34 cellular contexts compared by ENCODE assay signal in the genomic region with DNA sequence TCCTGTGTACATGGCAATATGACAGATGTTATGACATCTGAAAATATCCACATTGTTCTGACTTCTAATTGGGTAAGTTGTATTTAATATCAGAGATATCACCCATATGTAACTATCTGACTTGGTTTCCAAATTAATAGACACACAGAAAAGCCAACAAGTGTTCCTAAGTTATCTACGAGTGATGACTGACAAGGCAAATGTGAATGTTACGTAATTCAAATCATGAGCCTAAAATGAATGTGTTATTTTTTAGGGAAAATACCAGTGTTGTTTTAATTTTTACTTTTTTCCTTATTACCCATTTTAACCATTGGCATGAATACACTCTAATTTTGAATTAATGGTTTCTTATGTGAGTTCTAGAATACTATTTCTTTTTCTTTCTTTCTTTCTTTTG.
"Had no signal": no experiment of that assay in that cellular context is flagged by ENCODE, and none has a peak within 500 bp of the region (broad histone marks: within the 10 kb centered on the region; RNA-seq: fewer than 3 reads in every experiment).

No MANE protein-coding gene starts in this region.

- ATAC-seq: activated naive CD4-positive, alpha-beta T cell treated with anti-CD3 and anti-CD28 coated beads, Interleukin-2, amount 50 U/mL, for 72 hours; activated naive CD8-positive, alpha-beta T cell treated with anti-CD3 and anti-CD28 coated beads, Interleukin-2, amount 50 U/mL, for 24 hours; activated T-cell treated with anti-CD3 and anti-CD28 coated beads, Interleukin-2, amount 50 U/mL, for 4 hours; activated T-cell treated with anti-CD3 and anti-CD28 coated beads, Interleukin-2, amount 50 U/mL, for 72 hours; activated T-helper 17 cell treated with anti-CD3 and anti-CD28 coated beads, Interleukin-2, amount 50 U/mL, for 72 hours; body of pancreas had no signal

- H3K27ac ChIP-seq: adrenal gland, ascending aorta, body of pancreas, brain microvascular endothelial cell, breast epithelium, cardiac muscle cell had no signal

- H3K36me3 ChIP-seq: brain microvascular endothelial cell had no signal

- DNase-seq: activated effector memory CD4-positive, alpha-beta T cell treated with anti-CD3 and anti-CD28 coated beads, Interleukin-2, amount 50 U/mL, for 16 hours; activated effector memory CD4-positive, alpha-beta T cell treated with Interleukin-2 at 50 U/mL for 16 hours; activated gamma-delta T cell; activated gamma-delta T cell treated with Interleukin-2 at 50 U/mL for 16 hours; activated naive CD4-positive, alpha-beta T cell; activated naive CD4-positive, alpha-beta T cell treated with anti-CD3 and anti-CD28 coated beads for 36 hours; activated naive CD4-positive, alpha-beta T cell treated with anti-CD3 and anti-CD28 coated beads, Interleukin-2, amount 10 ng/mL, durations not matched to agents 7 days and 5 days; activated naive CD4-positive, alpha-beta T cell treated with anti-CD3 and anti-CD28 coated beads, Interleukin-2, amount 50 U/mL, for 16 hours; activated naive CD4-positive, alpha-beta T cell treated with Interleukin-2 at 50 U/mL for 16 hours; activated naive CD8-positive, alpha-beta T cell treated with anti-CD3 and anti-CD28 coated beads for 36 hours; activated naive CD8-positive, alpha-beta T cell treated with anti-CD3 and anti-CD28 coated beads, Interleukin-2, amount 10 ng/mL, durations not matched to agents 7 days and 5 days; activated naive CD8-positive, alpha-beta T cell treated with anti-CD3 and anti-CD28 coated beads, Interleukin-2, amount 50 U/mL, for 24 hours; activated T-cell treated with anti-CD3 and anti-CD28 coated beads, Interleukin-2, amount 50 U/mL, for 1 hour; activated T-cell treated with anti-CD3 and anti-CD28 coated beads, Interleukin-2, amount 50 U/mL, for 24 hours; activated T-cell treated with anti-CD3 and anti-CD28 coated beads, Interleukin-2, amount 50 U/mL, for 4 hours; activated T-cell treated with anti-CD3 and anti-CD28 coated beads, Interleukin-2, amount 50 U/mL, for 48 hours; activated T-cell treated with anti-CD3 and anti-CD28 coated beads, Interleukin-2, amount 50 U/mL, for 72 hours; adrenal gland; amniotic stem cell; amygdala; anterior cingulate cortex; aorta; body of pancreas; brain microvascular endothelial cell; caudate nucleus; central memory CD4-positive, alpha-beta T cell; cerebellar nuclear complex had no signal

- H3K9me3 ChIP-seq: adrenal gland, ascending aorta, body of pancreas, breast epithelium had no signal

- H3K4me3 ChIP-seq: adrenal gland, ascending aorta, body of pancreas, breast epithelium, cardiac muscle cell had no signal

- H3K27me3 ChIP-seq: adrenal gland, ascending aorta, body of pancreas, brain microvascular endothelial cell, breast epithelium, cardiac muscle cell had no signal

- H3K4me1 ChIP-seq: adrenal gland, ascending aorta, body of pancreas, breast epithelium had no signal

- FAIRE-seq: astrocyte, bronchial epithelial cell had no signal
